8 cellular contexts compared by ENCODE assay signal in the genomic region with DNA sequence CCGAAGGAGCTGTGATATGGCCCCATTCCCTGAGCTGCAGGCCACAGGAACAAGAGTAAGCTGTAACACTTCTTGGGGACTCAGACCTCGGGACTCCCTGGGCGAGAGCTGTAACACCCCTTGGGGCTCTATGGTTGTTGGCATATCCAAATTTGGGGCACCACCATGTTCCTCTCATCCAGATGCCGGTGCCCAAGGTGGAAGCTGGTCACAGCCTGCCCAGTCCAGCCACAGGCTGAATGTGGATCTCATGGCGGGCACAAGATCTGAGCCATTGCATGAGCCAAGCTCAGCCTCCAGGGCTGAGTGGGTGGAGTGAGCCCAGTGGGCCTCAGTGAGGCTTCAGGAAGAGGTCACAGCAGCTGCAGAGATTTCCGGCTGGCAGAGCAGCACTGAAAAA.
"Had no signal": no experiment of that assay in that cellular context is flagged by ENCODE, and none has a peak within 500 bp of the region (broad histone marks: within the 10 kb centered on the region; RNA-seq: fewer than 3 reads in every experiment).

No MANE protein-coding gene starts in this region.

- H3K9ac ChIP-seq: GM23248 had no signal

- DNase-seq: GM23248, GOT3, H7, H9, HCEC 1CT, HFFc6 had no signal

- H3K4me2 ChIP-seq: GM23338 had no signal

- H3K36me3 ChIP-seq: HAP-1 had no signal

- H3K27ac ChIP-seq: GM23248 had no signal

- H3K9me3 ChIP-seq: HAP-1 had no signal

- H2AFZ ChIP-seq: GM23248, GM23338 had no signal

- H3K4me3 ChIP-seq: GM23248, GM23338, HAP-1 had no signal
